Comparison of ENCODE assay signal across 14 cellular contexts in genomic region chr3:56818156-56818985, GRCh38.
"Had no signal": no experiment of that assay in that cellular context is flagged by ENCODE, and none has a peak within 500 bp of the region (broad histone marks: within the 10 kb centered on the region; RNA-seq: fewer than 3 reads in every experiment).

No MANE protein-coding gene starts in this region.

- ATAC-seq: gastrocnemius medialis, heart right ventricle, mucosa of descending colon had no signal

- H3K4me3 Mint-ChIP-seq: activated CD4-positive, alpha-beta memory T cell treated with anti-CD3 and anti-CD28 coated beads, Interleukin-2, amount 10 ng/mL, durations not matched to agents 7 days and 5 days; activated CD4-positive, alpha-beta T cell treated with anti-CD3 and anti-CD28 coated beads for 36 hours; natural killer cell; T-helper 1 cell treated with Interleukin-12 subunit alpha and Interleukin-12 subunit beta and Interleukin-4 antibody, amounts not matched to agents 30 μg/mL and 1 μg/mL, for 36 hours had no signal

- H3K36me3 Mint-ChIP-seq: natural killer cell had no signal

- H3K27me3 Mint-ChIP-seq: activated CD4-positive, alpha-beta memory T cell treated with anti-CD3 and anti-CD28 coated beads, Interleukin-2, amount 10 ng/mL, durations not matched to agents 7 days and 5 days; activated CD4-positive, alpha-beta T cell treated with anti-CD3 and anti-CD28 coated beads for 36 hours had no signal

- DNase-seq: activated CD4-positive, alpha-beta memory T cell treated with anti-CD3 and anti-CD28 coated beads, Interleukin-2, amount 10 ng/mL, durations not matched to agents 7 days and 5 days; activated CD4-positive, alpha-beta T cell treated with anti-CD3 and anti-CD28 coated beads for 36 hours; activated CD8-positive, alpha-beta memory T cell treated with anti-CD3 and anti-CD28 coated beads, Interleukin-2, amount 50 U/mL, for 4 hours; activated naive CD4-positive, alpha-beta T cell treated with Interleukin-2 at 50 U/mL for 16 hours; erythroblast; gastrocnemius medialis; heart right ventricle; mucosa of descending colon; natural killer cell; nucleus accumbens; stimulated activated CD4-positive, alpha-beta T cell treated with anti-CD3 and anti-CD28 coated beads, Interleukin-15, amount 100 ng/mL, for 24 hours; stimulated activated CD4-positive, alpha-beta T cell treated with anti-CD3 and anti-CD28 coated beads, Interleukin-4, amount 100 ng/mL, for 1 hour; stimulated activated naive CD4-positive, alpha-beta T cell had no signal

- H3K9me3 Mint-ChIP-seq: activated CD4-positive, alpha-beta memory T cell treated with anti-CD3 and anti-CD28 coated beads, Interleukin-2, amount 10 ng/mL, durations not matched to agents 7 days and 5 days; natural killer cell; T-helper 1 cell treated with Interleukin-12 subunit alpha and Interleukin-12 subunit beta and Interleukin-4 antibody, amounts not matched to agents 30 μg/mL and 1 μg/mL, for 36 hours had no signal

- H3K27ac Mint-ChIP-seq: activated CD4-positive, alpha-beta memory T cell treated with anti-CD3 and anti-CD28 coated beads, Interleukin-2, amount 10 ng/mL, durations not matched to agents 7 days and 5 days; activated CD4-positive, alpha-beta T cell treated with anti-CD3 and anti-CD28 coated beads for 36 hours; natural killer cell; T-helper 1 cell treated with Interleukin-12 subunit alpha and Interleukin-12 subunit beta and Interleukin-4 antibody, amounts not matched to agents 30 μg/mL and 1 μg/mL, for 36 hours had no signal
